Comparison of ENCODE assay signal across 31 cellular contexts in the genomic region with DNA sequence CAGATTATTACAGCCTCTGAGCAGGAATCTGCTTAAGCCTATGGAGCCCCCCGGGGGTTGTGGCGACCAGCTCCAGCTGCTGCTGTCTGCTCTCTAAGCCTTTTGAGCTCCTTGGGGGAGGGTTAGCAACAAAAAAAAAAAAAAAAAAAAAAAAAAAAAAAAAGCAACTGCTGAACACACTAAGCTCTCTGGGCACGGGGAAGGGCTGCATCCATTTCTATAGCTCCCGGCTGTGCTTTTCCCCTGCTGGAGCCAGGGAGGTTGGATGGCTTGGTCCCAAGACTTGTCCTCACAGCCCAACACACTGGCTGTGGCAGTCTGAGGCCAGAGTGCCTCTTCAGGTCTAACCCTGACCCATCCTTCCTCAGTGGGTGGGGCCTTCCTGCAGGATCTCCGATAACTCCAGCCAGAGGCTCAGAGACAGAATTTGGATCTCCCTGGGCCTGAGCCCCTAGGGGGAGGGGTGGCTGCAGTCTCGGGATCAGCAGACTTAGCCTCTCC.
DNase-seq lines count a peak whose midpoint lies in the region; ATAC-seq and TF ChIP-seq lines count a peak whose summit lies in the region.
"Had no signal": no experiment of that assay in that cellular context is flagged by ENCODE, and none has a peak within 500 bp of the region (broad histone marks: within the 10 kb centered on the region; RNA-seq: fewer than 3 reads in every experiment).

No MANE protein-coding gene starts in this region.

- TF ChIP-seq POLR2A in erythroblast (IDR thresholded peaks at IDR 0.05; ENCODE audit: low read length): no peak

- H3K27me3 ChIP-seq in HUES48 (ENCODE audit: control insufficient read depth, insufficient read depth, low read length) (no peaks in the 10 kb centered on the region), mesendoderm (ENCODE audit: insufficient read depth, low read length, poor library complexity) (no peaks in the 10 kb centered on the region), SK-N-SH (ENCODE audit: insufficient read depth) (no peaks in the 10 kb centered on the region)
- H3K27me3 ChIP-seq: ascending aorta, right lobe of liver, tibial artery had no signal

- ATAC-seq in HG02970 (IDR thresholded peaks at IDR 0.05; ENCODE audit: low FRiP score, unreplicated experiment): no peak
- ATAC-seq: activated CD8-positive, alpha-beta memory T cell treated with anti-CD3 and anti-CD28 coated beads, Interleukin-2, amount 10 ng/mL, durations not matched to agents 7 days and 5 days; right lobe of liver had no signal

- H3F3A ChIP-seq in SK-N-SH (replicated peaks; ENCODE audit: insufficient read depth): no peaks in the 10 kb centered on the region

- no peaks in the 10 kb centered on the region for H3K9me2 ChIP-seq in SK-N-SH

- TF ChIP-seq EP300 in SK-N-SH (IDR thresholded peaks at IDR 0.05; ENCODE audit: borderline replicate concordance in 1 of 2, low read depth in 1 of 2, low read length in 1 of 2): no peak

- no peak overlapping the region for H3K56ac ChIP-seq in mesendoderm (ENCODE audit: low read length)

- H3K4ac ChIP-seq in mesendoderm (ENCODE audit: low read depth, low read length): no peak overlapping the region

- H3K36me3 ChIP-seq in HUES48 (ENCODE audit: control insufficient read depth, insufficient read depth, low read length) (no peaks in the 10 kb centered on the region), SK-N-MC (ENCODE audit: insufficient read depth, low read length) (no peaks in the 10 kb centered on the region), mesendoderm (ENCODE audit: control insufficient read depth, insufficient read depth, low read length) (no peaks in the 10 kb centered on the region), SK-N-SH (replicated peaks in 1 of 2; ENCODE audit: control insufficient read depth in 1 of 2, insufficient read depth in 2 of 2, low read length in 1 of 2) (no peaks in the 10 kb centered on the region)
- H3K36me3 ChIP-seq: ascending aorta, right lobe of liver, tibial artery had no signal

- no peak overlapping the region for H2AFZ ChIP-seq in SK-N-SH (ENCODE audit: low read depth)

- H4K5ac ChIP-seq in mesendoderm (ENCODE audit: low read length): no peak overlapping the region

- no peak for TF ChIP-seq RAD21 in SK-N-SH (IDR thresholded peaks at IDR 0.05; ENCODE audit: low read length)

- no peak for TF ChIP-seq CTCF in SK-N-SH (IDR thresholded peaks at IDR 0.05)

- POLR2A ChIA-PET in SK-N-SH (lab: Yijun Ruan, JAX): no interaction called here

- no peaks in the 10 kb centered on the region for H3K9me3 ChIP-seq in HUES48 (ENCODE audit: control insufficient read depth, insufficient read depth, low read length)
- H3K9me3 ChIP-seq in SK-N-MC (ENCODE audit: low read depth, low read length): no peaks in the 10 kb centered on the region
- no peaks in the 10 kb centered on the region; the same call in 1 of the 2 replicates for H3K9me3 ChIP-seq in SK-N-SH
- H3K9me3 ChIP-seq: ascending aorta, right lobe of liver, tibial artery had no signal

- H3K4me3 ChIP-seq in HUES48 (ENCODE audit: low read depth, low read length) (no peak overlapping the region), SK-N-MC (peak overlapping the region; percentile 53), mesendoderm (ENCODE audit: low read length) (no peak overlapping the region), SK-N-SH (ENCODE audit: low read depth in 2 of 2, low read length in 1 of 2) (no peak overlapping the region)
- H3K4me3 ChIP-seq: ascending aorta, left ventricle myocardium inferior, right lobe of liver, tibial artery had no signal

- peaks cover 5% of the 10 kb centered on the region for H3K79me1 ChIP-seq in mesendoderm (ENCODE audit: low read length)

- no peak overlapping the region for H2BK15ac ChIP-seq in mesendoderm (replicated peaks; ENCODE audit: low read depth)

- no peak overlapping the region for H3K23ac ChIP-seq in mesendoderm (ENCODE audit: low read length)

- H3K79me2 ChIP-seq in mesendoderm (ENCODE audit: control insufficient read depth, insufficient read depth, low read length): peaks cover 3% of the 10 kb centered on the region
- H3K79me2 ChIP-seq in SK-N-SH (ENCODE audit: insufficient read depth): no peaks in the 10 kb centered on the region

- no peak overlapping the region for H4K8ac ChIP-seq in mesendoderm (ENCODE audit: low read depth, low read length)

- no peak overlapping the region for H3K18ac ChIP-seq in mesendoderm (ENCODE audit: low read length)

- no peak overlapping the region for H2BK5ac ChIP-seq in mesendoderm (ENCODE audit: low read length)

- no CpG with 5 or more reads among the region's 6 CpGs for WGBS in mesendoderm (ENCODE audit: extremely low coverage, insufficient coverage, low lambda C conversion rate)
- WGBS in SK-N-SH (ENCODE audit: low lambda C conversion rate): 23% methylated on average over 5 of the region's 6 CpGs

- H3K4me2 ChIP-seq in mesendoderm (ENCODE audit: low read length) (no peak overlapping the region), SK-N-SH (no peak overlapping the region)

- H3K27ac ChIP-seq in HUES48 (ENCODE audit: low read depth, low read length): peak overlapping the region; percentile 42
- no peak overlapping the region for H3K27ac ChIP-seq in SK-N-MC
- H3K27ac ChIP-seq in mesendoderm (ENCODE audit: low read depth, low read length): no peak overlapping the region
- H3K27ac ChIP-seq in SK-N-SH (ENCODE audit: low read depth in 2 of 2, low read length in 1 of 2): no peak overlapping the region
- H3K27ac ChIP-seq: ascending aorta, left ventricle myocardium inferior, right lobe of liver, tibial artery had no signal

- H4K20me1 ChIP-seq in SK-N-SH (ENCODE audit: insufficient read depth): no peaks in the 10 kb centered on the region

- peaks cover 5% of the 10 kb centered on the region; the same call in 1 of the 2 replicates for H3K4me1 ChIP-seq in HUES48 (ENCODE audit: control insufficient read depth, insufficient read depth, low read length)
- no peaks in the 10 kb centered on the region for H3K4me1 ChIP-seq in mesendoderm (ENCODE audit: control insufficient read depth, low read depth, low read length)
- no peaks in the 10 kb centered on the region; a peak in 1 of 4 replicates for H3K4me1 ChIP-seq in SK-N-SH (ENCODE audit: control insufficient read depth in 1 of 2, insufficient read depth in 2 of 2, low read depth in 1 of 2, low read length in 1 of 2)
- H3K4me1 ChIP-seq: ascending aorta, right lobe of liver, tibial artery had no signal

- CTCF ChIA-PET in SK-N-SH (lab: Yijun Ruan, JAX): no interaction called here

- DNase-seq in D341Med (ENCODE audit: low spot score) (peak; percentile 87), SK-N-MC (ENCODE audit: low read depth, low spot score) (no peak), mesendoderm (peak; percentile 49), SK-N-SH (no peak), erythroblast (lab: John Stamatoyannopoulos, UW) (no peak)
- DNase-seq in stimulated activated CD4-positive, alpha-beta T cell treated with anti-CD3 and anti-CD28 coated beads, Interleukin-2, amount 100 ng/mL, for 48 hours: no peak
- DNase-seq: ACHN; activated B cell treated with CpG ODN at 0.5 μM for 24 hours; activated CD4-positive, alpha-beta T cell treated with anti-CD3 and anti-CD28 coated beads, Interleukin-2, amount 50 U/mL, for 1 hour; activated CD8-positive, alpha-beta memory T cell treated with anti-CD3 and anti-CD28 coated beads, Interleukin-2, amount 10 ng/mL, durations not matched to agents 7 days and 5 days; activated gamma-delta T cell treated with Interleukin-2 at 50 U/mL for 16 hours; activated naive CD8-positive, alpha-beta T cell treated with anti-CD3 and anti-CD28 coated beads, Interleukin-2, amount 10 ng/mL, durations not matched to agents 7 days and 5 days; activated T-cell treated with anti-CD3 and anti-CD28 coated beads, Interleukin-2, amount 50 U/mL, for 48 hours; CD8-positive, alpha-beta memory T cell; DMS153; effector CD4-positive, alpha-beta T cell; HFFc6; KBM-7; left ventricle myocardium inferior; mesenchymal stem cell; NCI-H1092 treated with DMSO at 0.1 percent for 48 hours; NCI-H187 treated with DMSO at 0.1 percent for 48 hours; NCI-H226; right lobe of liver; SHP77 treated with DMSO at 0.1 percent for 48 hours; stimulated activated CD4-positive, alpha-beta T cell treated with anti-CD3 and anti-CD28 coated beads, Interleukin-4, amount 100 ng/mL, for 1 hour; T-helper 9 cell; tibial artery had no signal

- H3K9ac ChIP-seq in HUES48 (ENCODE audit: low read depth, low read length) (no peak overlapping the region), SK-N-MC (ENCODE audit: insufficient read length) (no peak overlapping the region), mesendoderm (ENCODE audit: low read length) (no peak overlapping the region), SK-N-SH (no peak overlapping the region)

- H2AK5ac ChIP-seq in mesendoderm (ENCODE audit: low read length): no peak overlapping the region

- no peak overlapping the region for H2BK120ac ChIP-seq in mesendoderm (ENCODE audit: low read depth, low read length)

TF ChIP-seq in SK-N-SH, 30 proteins besides CTCF, POLR2A, EP300 and RAD21 (continues in another document):
- no peak for TF ChIP-seq IRF3 (IDR thresholded peaks at IDR 0.05; ENCODE audit: low read depth, low read length)
- no peak for TF ChIP-seq NFIC (IDR thresholded peaks at IDR 0.05; ENCODE audit: borderline replicate concordance)
- no peak for TF ChIP-seq NRF1 (IDR thresholded peaks at IDR 0.05; ENCODE audit: low read depth, low read length)
- TF ChIP-seq SIN3A (IDR thresholded peaks at IDR 0.05; ENCODE audit: borderline replicate concordance, low read depth, low read length): no peak
- no peak for TF ChIP-seq RCOR1 (IDR thresholded peaks at IDR 0.05; ENCODE audit: low read length)
- TF ChIP-seq MXI1 (IDR thresholded peaks at IDR 0.05; ENCODE audit: low read depth, low read length): no peak
- TF ChIP-seq POLR2AphosphoS5 (IDR thresholded peaks at IDR 0.05; ENCODE audit: low read depth, low read length): no peak
- TF ChIP-seq ELF1 (IDR thresholded peaks at IDR 0.05): no peak

Comparison
In these comparisons a context has a peak if more than half of its experiments do, and no peak if none do; other contexts are left out.
1. DNase-seq: peak in D341Med (single experiment) and mesendoderm (single experiment); none in SK-N-MC (single experiment), stimulated activated CD4-positive, alpha-beta T cell treated with anti-CD3 and anti-CD28 coated beads, Interleukin-2, amount 100 ng/mL, for 48 hours (0 of 2), SK-N-SH (single experiment) and erythroblast (0 of 2).